Comparison of ENCODE assay signal across 27 cellular contexts in genomic region chrX:146186540-146186939, GRCh38.
"Had no signal": no experiment of that assay in that cellular context is flagged by ENCODE, and none has a peak within 500 bp of the region (broad histone marks: within the 10 kb centered on the region; RNA-seq: fewer than 3 reads in every experiment).

No MANE protein-coding gene starts in this region.

- H3K4me3 Mint-ChIP-seq: activated CD4-positive, alpha-beta T cell treated with anti-CD3 and anti-CD28 coated beads for 36 hours; activated CD4-positive, alpha-beta T cell treated with anti-CD3 and anti-CD28 coated beads, Interleukin-2, amount 10 ng/mL, durations not matched to agents 7 days and 5 days; activated CD8-positive, alpha-beta T cell treated with anti-CD3 and anti-CD28 coated beads, Interleukin-2, amount 10 ng/mL, durations not matched to agents 7 days and 5 days; activated T-cell treated with anti-CD3 and anti-CD28 coated beads, Interleukin-2, amount 50 U/mL, for 24 hours; T-helper 1 cell treated with Interleukin-12 subunit alpha and Interleukin-12 subunit beta and Interleukin-4 antibody, amounts not matched to agents 30 μg/mL and 1 μg/mL, for 36 hours; T-helper 2 cell treated with Interferon-gamma antibody and Interleukin-4, amounts not matched to agents 5 μg/mL and 100 μg/mL, for 36 hours; WTC11 had no signal

- H3K27me3 Mint-ChIP-seq: activated CD4-positive, alpha-beta T cell treated with anti-CD3 and anti-CD28 coated beads for 36 hours; activated CD4-positive, alpha-beta T cell treated with anti-CD3 and anti-CD28 coated beads, Interleukin-2, amount 10 ng/mL, durations not matched to agents 7 days and 5 days had no signal

- H3K9me3 Mint-ChIP-seq: activated CD4-positive, alpha-beta T cell treated with anti-CD3 and anti-CD28 coated beads, Interleukin-2, amount 10 ng/mL, durations not matched to agents 7 days and 5 days; T-helper 1 cell treated with Interleukin-12 subunit alpha and Interleukin-12 subunit beta and Interleukin-4 antibody, amounts not matched to agents 30 μg/mL and 1 μg/mL, for 36 hours had no signal

- H3K27ac Mint-ChIP-seq: activated CD4-positive, alpha-beta T cell treated with anti-CD3 and anti-CD28 coated beads for 36 hours; activated CD4-positive, alpha-beta T cell treated with anti-CD3 and anti-CD28 coated beads, Interleukin-2, amount 10 ng/mL, durations not matched to agents 7 days and 5 days; activated CD8-positive, alpha-beta T cell treated with anti-CD3 and anti-CD28 coated beads, Interleukin-2, amount 10 ng/mL, durations not matched to agents 7 days and 5 days; activated naive CD4-positive, alpha-beta T cell treated with anti-CD3 and anti-CD28 coated beads, Interleukin-2, amount 50 U/mL, for 72 hours; activated T-cell treated with anti-CD3 and anti-CD28 coated beads, Interleukin-2, amount 50 U/mL, for 24 hours; activated T-helper 2 cell treated with anti-CD3 and anti-CD28 coated beads, Interferon-gamma antibody, Interleukin-2, Interleukin-4, amounts not matched to agents 10 μg/mL and 5 μg/mL and 100 μg/mL, durations not matched to agents 14 hours and 24 hours and 36 hours; T-helper 1 cell treated with Interleukin-12 subunit alpha and Interleukin-12 subunit beta and Interleukin-4 antibody, amounts not matched to agents 30 μg/mL and 1 μg/mL, for 36 hours; T-helper 2 cell treated with Interferon-gamma antibody and Interleukin-4, amounts not matched to agents 5 μg/mL and 100 μg/mL, for 36 hours; WTC11 had no signal

- H3K36me3 Mint-ChIP-seq: activated naive CD4-positive, alpha-beta T cell treated with anti-CD3 and anti-CD28 coated beads, Interleukin-2, amount 50 U/mL, for 72 hours had no signal

- H3K4me1 Mint-ChIP-seq: activated CD4-positive, alpha-beta T cell treated with anti-CD3 and anti-CD28 coated beads for 36 hours; activated CD4-positive, alpha-beta T cell treated with anti-CD3 and anti-CD28 coated beads, Interleukin-2, amount 10 ng/mL, durations not matched to agents 7 days and 5 days; WTC11 had no signal

- DNase-seq: activated CD4-positive, alpha-beta T cell treated with anti-CD3 and anti-CD28 coated beads for 36 hours; activated CD4-positive, alpha-beta T cell treated with anti-CD3 and anti-CD28 coated beads, Interleukin-2, amount 10 ng/mL, durations not matched to agents 7 days and 5 days; activated CD4-positive, alpha-beta T cell treated with anti-CD3 and anti-CD28 coated beads, Interleukin-2, amount 50 U/mL, for 48 hours; activated CD8-positive, alpha-beta T cell treated with anti-CD3 and anti-CD28 coated beads, Interleukin-2, amount 10 ng/mL, durations not matched to agents 7 days and 5 days; activated gamma-delta T cell; activated naive CD4-positive, alpha-beta T cell treated with Interleukin-2 at 50 U/mL for 16 hours; activated T-cell treated with anti-CD3 and anti-CD28 coated beads, Interleukin-2, amount 50 U/mL, for 24 hours; aorta; brain microvascular endothelial cell; central memory CD4-positive, alpha-beta T cell; NCI-H2029; NCI-H345; NCI-H526 treated with DMSO at 0.1 percent for 48 hours; NCI-H774; NK-92 treated with Interleukin-12 subunit alpha and Interleukin-12 subunit beta, amount 100 ng/mL, for 24 hours; PC-3; Peyer's patch; RPMI8226; SHP77 treated with DMSO at 0.1 percent for 48 hours; SK-N-SH had no signal

- ATAC-seq: activated CD4-positive, alpha-beta T cell treated with anti-CD3 and anti-CD28 coated beads for 36 hours; activated CD4-positive, CD25-positive, alpha-beta regulatory T cell treated with anti-CD3 and anti-CD28 coated beads, Interleukin-2, amount 50 U/mL, for 24 hours; activated CD8-positive, alpha-beta T cell treated with anti-CD3 and anti-CD28 coated beads, Interleukin-2, amount 10 ng/mL, durations not matched to agents 7 days and 5 days; activated naive CD4-positive, alpha-beta T cell treated with anti-CD3 and anti-CD28 coated beads, Interleukin-2, amount 50 U/mL, for 72 hours; K562; PC-3; WTC11 had no signal
